In the genomic region with DNA sequence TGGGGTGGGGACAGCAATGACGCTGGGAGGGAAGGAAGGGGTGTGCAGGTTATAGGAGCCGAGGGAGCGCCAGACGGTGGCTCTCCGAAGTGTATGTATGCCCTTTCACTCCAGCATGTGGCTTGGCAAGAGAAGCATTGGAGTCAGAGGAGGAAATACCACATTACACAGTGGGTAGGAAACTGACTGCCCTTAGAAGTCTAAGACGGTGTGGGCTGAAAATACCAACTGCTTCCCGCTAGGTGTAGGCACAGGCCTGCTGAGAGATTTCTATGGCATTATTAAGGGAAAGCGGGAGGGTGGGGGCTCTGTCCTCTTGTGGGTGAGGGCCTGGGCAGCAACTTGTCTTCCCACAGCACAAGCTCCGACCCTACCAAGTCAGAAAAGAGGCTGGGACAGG, we compare ENCODE assay signal across 19 cellular contexts. TPM values are rescaled to one million over a fixed set of nuclear protein-coding genes. Genes with fewer than 3 reads are reported as not detected.
DNase-seq lines count a peak whose midpoint lies in the region; ATAC-seq and TF ChIP-seq lines count a peak whose summit lies in the region.
"Had no signal": no experiment of that assay in that cellular context is flagged by ENCODE, and none has a peak within 500 bp of the region (broad histone marks: within the 10 kb centered on the region; RNA-seq: fewer than 3 reads in every experiment).

No MANE protein-coding gene starts in this region.

- TF ChIP-seq CTCF in GM23338 (conservative IDR thresholded peaks at IDR 0.05; ENCODE audit: low read depth in 2 of 2) (no peak), SK-N-SH (IDR thresholded peaks at IDR 0.05) (no peak), chondrocyte (IDR thresholded peaks at IDR 0.05) (no peak), smooth muscle cell (IDR thresholded peaks at IDR 0.05; ENCODE audit: borderline replicate concordance, insufficient read depth, poor library complexity, severe bottlenecking) (no peak)

- no peak overlapping the region for H3K4me3 Mint-ChIP-seq in GM23338
- peak overlapping the region; percentile 3 for H3K4me3 Mint-ChIP-seq in chondrocyte (ENCODE audit: unreplicated experiment)
- H3K4me3 Mint-ChIP-seq: activated naive CD8-positive, alpha-beta T cell treated with anti-CD3 and anti-CD28 coated beads, Interleukin-2, amount 10 ng/mL, durations not matched to agents 7 days and 5 days; stimulated activated memory B cell treated with anti-CD40 and anti-IgM and Interleukin-4, amounts not matched to agents 10 μg/mL and 1 μg/mL and 100 μg/mL, for 72 hours had no signal

- H3K27me3 Mint-ChIP-seq in GM23338 (ENCODE audit: insufficient read depth, low read depth, poor library complexity) (peaks cover 9% of the 10 kb centered on the region), chondrocyte (ENCODE audit: low read depth) (peaks cover 13% of the 10 kb centered on the region)

- H3K9ac ChIP-seq in SK-N-SH (no peak overlapping the region), smooth muscle cell (ENCODE audit: low read depth) (no peak overlapping the region)

- POLR2A ChIA-PET in SK-N-SH (lab: Yijun Ruan, JAX) = no interaction called here

- no peaks in the 10 kb centered on the region for H3K79me2 ChIP-seq in GM23338 (replicated peaks; ENCODE audit: insufficient read depth)
- no peaks in the 10 kb centered on the region for H3K79me2 ChIP-seq in SK-N-SH (ENCODE audit: insufficient read depth)
- no peaks in the 10 kb centered on the region for H3K79me2 ChIP-seq in smooth muscle cell (ENCODE audit: low read depth)

- H3K36me3 Mint-ChIP-seq in GM23338 (ENCODE audit: low read depth) (no peaks in the 10 kb centered on the region), chondrocyte (ENCODE audit: low read depth) (no peaks in the 10 kb centered on the region)
- H3K36me3 Mint-ChIP-seq: activated naive CD8-positive, alpha-beta T cell treated with anti-CD3 and anti-CD28 coated beads, Interleukin-2, amount 10 ng/mL, durations not matched to agents 7 days and 5 days; stimulated activated memory B cell treated with anti-CD40 and anti-IgM and Interleukin-4, amounts not matched to agents 10 μg/mL and 1 μg/mL and 100 μg/mL, for 72 hours had no signal

- H3K9me3 Mint-ChIP-seq in GM23338 (no peaks in the 10 kb centered on the region), chondrocyte (ENCODE audit: low read depth) (no peaks in the 10 kb centered on the region)
- H3K9me3 Mint-ChIP-seq: activated naive CD8-positive, alpha-beta T cell treated with anti-CD3 and anti-CD28 coated beads, Interleukin-2, amount 10 ng/mL, durations not matched to agents 7 days and 5 days; activated T-helper 2 cell treated with anti-CD3 and anti-CD28 coated beads, Interferon-gamma antibody, Interleukin-2, Interleukin-4, amounts not matched to agents 10 μg/mL and 5 μg/mL and 100 μg/mL, durations not matched to agents 14 hours and 24 hours and 36 hours; stimulated activated memory B cell treated with anti-CD40 and anti-IgM and Interleukin-4, amounts not matched to agents 10 μg/mL and 1 μg/mL and 100 μg/mL, for 72 hours had no signal

- no peak overlapping the region for H3K27ac Mint-ChIP-seq in GM23338
- H3K27ac Mint-ChIP-seq in chondrocyte (ENCODE audit: unreplicated experiment) = peak overlapping the region; percentile 91
- H3K27ac Mint-ChIP-seq: activated naive CD8-positive, alpha-beta T cell treated with anti-CD3 and anti-CD28 coated beads, Interleukin-2, amount 10 ng/mL, durations not matched to agents 7 days and 5 days; activated T-helper 2 cell treated with anti-CD3 and anti-CD28 coated beads, Interferon-gamma antibody, Interleukin-2, Interleukin-4, amounts not matched to agents 10 μg/mL and 5 μg/mL and 100 μg/mL, durations not matched to agents 14 hours and 24 hours and 36 hours; stimulated activated memory B cell treated with anti-CD40 and anti-IgM and Interleukin-4, amounts not matched to agents 10 μg/mL and 1 μg/mL and 100 μg/mL, for 72 hours had no signal

- no peaks in the 10 kb centered on the region for H3K36me3 ChIP-seq in GM23338 (ENCODE audit: insufficient read depth)
- H3K36me3 ChIP-seq in SK-N-SH (replicated peaks in 1 of 2; ENCODE audit: control insufficient read depth in 1 of 2, insufficient read depth in 2 of 2, low read length in 1 of 2) = no peaks in the 10 kb centered on the region
- H3K36me3 ChIP-seq in smooth muscle cell (ENCODE audit: low read depth) = no peaks in the 10 kb centered on the region
- H3K36me3 ChIP-seq: esophagus muscularis mucosa, left lung, neutrophil, right atrium auricular region, thoracic aorta had no signal

- H3F3A ChIP-seq in GM23338 (replicated peaks; ENCODE audit: low read depth) = no peaks in the 10 kb centered on the region
- peaks cover 11% of the 10 kb centered on the region for H3F3A ChIP-seq in SK-N-SH (replicated peaks; ENCODE audit: insufficient read depth)
- no peaks in the 10 kb centered on the region for H3F3A ChIP-seq in smooth muscle cell (ENCODE audit: low read depth)

- H3K27me3 ChIP-seq in GM23338 (ENCODE audit: insufficient read depth) = no peaks in the 10 kb centered on the region
- H3K27me3 ChIP-seq in SK-N-SH (ENCODE audit: insufficient read depth) = no peaks in the 10 kb centered on the region; the same call in 1 of the 2 replicates
- peaks cover 9% of the 10 kb centered on the region for H3K27me3 ChIP-seq in smooth muscle cell (ENCODE audit: low read depth)
- H3K27me3 ChIP-seq: right atrium auricular region had no signal

- peaks cover 6% of the 10 kb centered on the region; the same call in 1 of the 3 replicates for H3K4me1 Mint-ChIP-seq in GM23338
- H3K4me1 Mint-ChIP-seq in chondrocyte (ENCODE audit: low read depth) = peaks cover 34% of the 10 kb centered on the region
- H3K4me1 Mint-ChIP-seq: activated naive CD8-positive, alpha-beta T cell treated with anti-CD3 and anti-CD28 coated beads, Interleukin-2, amount 10 ng/mL, durations not matched to agents 7 days and 5 days; stimulated activated memory B cell treated with anti-CD40 and anti-IgM and Interleukin-4, amounts not matched to agents 10 μg/mL and 1 μg/mL and 100 μg/mL, for 72 hours had no signal

- DNase-seq in GM23338 (ENCODE audit: low spot score) (no peak), SK-N-SH (no peak), chondrocyte (ENCODE audit: low spot score) (no peak), smooth muscle cell (lab: John Stamatoyannopoulos, UW; ENCODE audit: unreplicated experiment) (no peak), NCI-H774 (lab: John Stamatoyannopoulos, UW) (no peak), NCI-H2107 treated with DMSO at 0.1 percent for 48 hours (lab: John Stamatoyannopoulos, UW; ENCODE audit: unreplicated experiment) (no peak)
- DNase-seq: activated CD4-positive, alpha-beta T cell treated with anti-CD3 and anti-CD28 coated beads for 4 hours; activated naive CD8-positive, alpha-beta T cell treated with anti-CD3 and anti-CD28 coated beads, Interleukin-2, amount 10 ng/mL, durations not matched to agents 7 days and 5 days; left lung; NCI-H1694 treated with DMSO at 0.1 percent for 48 hours had no signal

- 0 out of 2 replicates have a peak overlapping the region, but pooled peaks have one; percentile 14 for H2AFZ ChIP-seq in GM23338
- H2AFZ ChIP-seq in SK-N-SH (ENCODE audit: low read depth) = no peak overlapping the region
- no peak overlapping the region for H2AFZ ChIP-seq in smooth muscle cell (ENCODE audit: low read depth)

- no peak for TF ChIP-seq EP300 in SK-N-SH (IDR thresholded peaks at IDR 0.05; ENCODE audit: borderline replicate concordance in 1 of 2, low read depth in 1 of 2, low read length in 1 of 2)

- ATAC-seq in GM23338 = no peak
- no peak for ATAC-seq in GM21367 (IDR thresholded peaks at IDR 0.05; ENCODE audit: unreplicated experiment)
- ATAC-seq: stimulated activated memory B cell treated with anti-CD40 and anti-IgM and Interleukin-4, amounts not matched to agents 10 μg/mL and 1 μg/mL and 100 μg/mL, for 72 hours had no signal

- CTCF ChIA-PET in SK-N-SH (lab: Yijun Ruan, JAX) = interaction anchor here (1.8 kb wide), 1 partner anchor 112 kb away, joined by 4 read pairs; no protein-coding TSS in a partner anchor

- WGBS in SK-N-SH (ENCODE audit: low lambda C conversion rate) = 81% methylated on average over 9 of the region's 9 CpGs
- WGBS in smooth muscle cell (ENCODE audit: low lambda C conversion rate) = 84% methylated on average over 9 of the region's 9 CpGs

- no peak for TF ChIP-seq RAD21 in SK-N-SH (IDR thresholded peaks at IDR 0.05; ENCODE audit: low read length)

- no peaks in the 10 kb centered on the region for H3K4me1 ChIP-seq in GM23338 (ENCODE audit: insufficient read depth)
- peaks cover 16% of the 10 kb centered on the region in 2 experiments for H3K4me1 ChIP-seq in SK-N-SH (ENCODE audit: control insufficient read depth in 1 of 2, insufficient read depth in 2 of 2, low read depth in 1 of 2, low read length in 1 of 2)
- no peaks in the 10 kb centered on the region for H3K4me1 ChIP-seq in smooth muscle cell (ENCODE audit: low read depth)

- H3K4me3 ChIP-seq in GM23338 = no peak overlapping the region
- H3K4me3 ChIP-seq in SK-N-SH (ENCODE audit: low read depth in 2 of 2, low read length in 1 of 2) = no peak overlapping the region
- H3K4me3 ChIP-seq in smooth muscle cell = no peak overlapping the region
- H3K4me3 ChIP-seq: esophagus muscularis mucosa, left lung, right atrium auricular region, thoracic aorta had no signal

- H3K4me2 ChIP-seq in GM23338 (no peak overlapping the region), SK-N-SH (peak overlapping the region; percentile 92; the same call in 1 of the 2 replicates), smooth muscle cell (no peak overlapping the region)

- H4K20me1 ChIP-seq in GM23338 (replicated peaks; ENCODE audit: insufficient read depth) (no peaks in the 10 kb centered on the region), SK-N-SH (ENCODE audit: insufficient read depth) (no peaks in the 10 kb centered on the region), smooth muscle cell (ENCODE audit: low read depth) (no peaks in the 10 kb centered on the region)

- no peaks in the 10 kb centered on the region for H3K9me3 ChIP-seq in SK-N-SH
- no peaks in the 10 kb centered on the region for H3K9me3 ChIP-seq in smooth muscle cell (replicated peaks; ENCODE audit: low read depth)
- H3K9me3 ChIP-seq: esophagus muscularis mucosa, left lung, neutrophil, right atrium auricular region, thoracic aorta had no signal

- no peak overlapping the region for H3K27ac ChIP-seq in GM23338 (ENCODE audit: low read depth)
- no peak overlapping the region; a peak in 1 of 4 replicates for H3K27ac ChIP-seq in SK-N-SH (ENCODE audit: low read depth in 2 of 2, low read length in 1 of 2)
- peak overlapping the region; percentile 31 for H3K27ac ChIP-seq in smooth muscle cell (ENCODE audit: low read depth)
- H3K27ac ChIP-seq: left lung, neutrophil, thoracic aorta had no signal

- H3K9me2 ChIP-seq in GM23338 (ENCODE audit: insufficient read depth) = peaks cover 7% of the 10 kb centered on the region; the same call in 1 of the 2 replicates
- no peaks in the 10 kb centered on the region for H3K9me2 ChIP-seq in SK-N-SH

RNA-seq across cellular contexts. Expression of gene CACNG2, which starts 44.7 kb away (rescaled TPM):
- not detected in 2 replicates for total RNA-seq in GM23338 (2014; rRNA removed; shearing (Covaris generic))
- polyA plus RNA-seq in GM23338 (2016; fragmentation: Nextera tagmentation; extraction: Ambion mirVana) (not detected in 2 replicates), SK-N-SH (2012; rRNA removed) (0.03 TPM in 1 of 2 replicates, not detected in the other), smooth muscle cell (not detected in 2 replicates)
- polyA plus RNA-seq in SK-N-SH (2012; cell fraction: cytosol; rRNA removed) = 0.01 TPM in 2 replicates
- not detected in 2 replicates for polyA plus RNA-seq in SK-N-SH (2012; cell fraction: nucleus; rRNA removed)
- total RNA-seq in chondrocyte (not detected in 3 replicates), smooth muscle cell (not detected in 2 replicates)
- total RNA-seq: activated naive CD8-positive, alpha-beta T cell treated with anti-CD3 and anti-CD28 coated beads, Interleukin-2, amount 10 ng/mL, durations not matched to agents 7 days and 5 days; activated T-helper 2 cell treated with anti-CD3 and anti-CD28 coated beads, Interferon-gamma antibody, Interleukin-2, Interleukin-4, amounts not matched to agents 10 μg/mL and 5 μg/mL and 100 μg/mL, durations not matched to agents 14 hours and 24 hours and 36 hours; cardiac septum; esophagus muscularis mucosa; glomerular endothelial cell; left lung; right atrium auricular region; thoracic aorta had no signal
